3 cellular contexts compared by ENCODE assay signal in the genomic region with DNA sequence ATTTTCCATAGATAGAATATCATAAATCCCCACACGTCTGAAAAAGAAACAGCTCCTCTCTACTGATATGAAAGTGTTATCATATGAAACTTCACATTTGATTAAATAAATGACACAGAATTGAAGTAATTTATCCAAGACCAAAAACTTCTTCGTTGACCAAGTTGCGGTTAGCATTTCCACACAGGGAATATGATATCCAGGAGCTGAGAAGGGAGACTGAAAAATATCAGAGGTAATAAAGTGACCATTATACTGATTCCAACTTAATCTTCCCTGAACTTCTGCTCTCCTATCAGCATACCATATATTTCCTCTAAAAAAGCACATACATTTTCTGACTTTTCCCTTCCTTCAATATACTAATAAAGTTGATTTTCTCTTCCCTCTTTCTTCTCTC.
"Had no signal": no experiment of that assay in that cellular context is flagged by ENCODE, and none has a peak within 500 bp of the region (broad histone marks: within the 10 kb centered on the region; RNA-seq: fewer than 3 reads in every experiment).

No MANE protein-coding gene starts in this region.

- H3K4me3 ChIP-seq: GM12878 had no signal

- ATAC-seq: GM12878 had no signal

- DNase-seq: GDM1, GF-D8 had no signal
